12 cellular contexts compared by ENCODE assay signal in genomic region chr6:165774903-165775608, GRCh38.
DNase-seq lines count a peak whose midpoint lies in the region; ATAC-seq, FAIRE-seq and TF ChIP-seq lines count a peak whose summit lies in the region.
"Had no signal": no experiment of that assay in that cellular context is flagged by ENCODE, and none has a peak within 500 bp of the region (broad histone marks: within the 10 kb centered on the region; RNA-seq: fewer than 3 reads in every experiment).

No MANE protein-coding gene starts in this region.

- H3K9me3 Mint-ChIP-seq in CD8-positive, alpha-beta T cell: no peaks in the 10 kb centered on the region
- no peaks in the 10 kb centered on the region for H3K9me3 Mint-ChIP-seq in activated naive CD4-positive, alpha-beta T cell treated with anti-CD3 and anti-CD28 coated beads for 36 hours

- SMC1A ChIA-PET in GM12878 (lab: Charles Lee; ENCODE audit: uncharacterized antibody, unreplicated experiment): no interaction called here

- H3K27me3 ChIP-seq in GM12878 (replicated peaks in 1 of 2; ENCODE audit: control insufficient read depth in 2 of 2, insufficient read depth in 2 of 2, low read length in 1 of 2) (no peaks in the 10 kb centered on the region; a peak in 1 of 4 replicates), HepG2 (ENCODE audit: control insufficient read depth in 1 of 2, insufficient read depth in 2 of 2, low read length in 2 of 2) (peaks cover 0 to 31% of the 10 kb centered on the region in 2 experiments; a peak in 4 of 5 replicates), esophagus squamous epithelium (peaks cover 0 to 8% (median 0%) of the 10 kb centered on the region in 4 donors)
- H3K27me3 ChIP-seq in CD8-positive, alpha-beta T cell (ENCODE audit: insufficient read depth, low read length): peaks cover 3% of the 10 kb centered on the region

- no peaks in the 10 kb centered on the region for H3K4me1 ChIP-seq in GM12878 (ENCODE audit: control insufficient read depth, insufficient read depth, low read length)
- H3K4me1 ChIP-seq in HepG2 (ENCODE audit: insufficient read depth, low read length): no peaks in the 10 kb centered on the region
- H3K4me1 ChIP-seq in esophagus squamous epithelium: no peaks in the 10 kb centered on the region
- no peaks in the 10 kb centered on the region for H3K4me1 ChIP-seq in CD8-positive, alpha-beta T cell (ENCODE audit: insufficient read depth, low read length)
- H3K4me1 ChIP-seq: tibial artery had no signal

- no peak for TF ChIP-seq POLR2A in GM12878 (IDR thresholded peaks at IDR 0.05; ENCODE audit: low read depth, low read length)
- TF ChIP-seq POLR2A in HepG2 (IDR thresholded peaks at IDR 0.05; ENCODE audit: insufficient read depth in 1 of 2, low read depth in 2 of 2, low read length in 2 of 2): no peak
- TF ChIP-seq POLR2A in esophagus squamous epithelium (IDR thresholded peaks at IDR 0.05): no peak

- DNase-seq in COLO668 (lab: John Stamatoyannopoulos, UW; ENCODE audit: unreplicated experiment): peak; percentile 66
- DNase-seq in NCI-H1417 (lab: John Stamatoyannopoulos, UW): peak in 2 of 3 experiments; percentile 62 to 89
- no peak for DNase-seq in GM12878 (ENCODE audit: low read depth, low spot score)
- DNase-seq in HepG2 (ENCODE audit: low spot score): peak; percentile 39
- DNase-seq in esophagus squamous epithelium (lab: John Stamatoyannopoulos, UW): no peak
- DNase-seq in CD8-positive, alpha-beta T cell: no peak
- no peak for DNase-seq in activated naive CD4-positive, alpha-beta T cell treated with anti-CD3 and anti-CD28 coated beads for 36 hours
- DNase-seq in NCI-H2081 treated with DMSO at 0.1 percent for 48 hours (lab: John Stamatoyannopoulos, UW): no peak
- DNase-seq: CD4-positive, CD25-positive, alpha-beta regulatory T cell; NCI-H2227 treated with DMSO at 0.1 percent for 48 hours; tibial artery had no signal

- H3K4me3 Mint-ChIP-seq in CD8-positive, alpha-beta T cell: no peak overlapping the region
- H3K4me3 Mint-ChIP-seq in activated naive CD4-positive, alpha-beta T cell treated with anti-CD3 and anti-CD28 coated beads for 36 hours: no peak overlapping the region
- H3K4me3 Mint-ChIP-seq: activated naive CD8-positive, alpha-beta T cell; CD4-positive, CD25-positive, alpha-beta regulatory T cell had no signal

- no peaks in the 10 kb centered on the region for H3K36me3 Mint-ChIP-seq in CD8-positive, alpha-beta T cell
- no peaks in the 10 kb centered on the region for H3K36me3 Mint-ChIP-seq in activated naive CD4-positive, alpha-beta T cell treated with anti-CD3 and anti-CD28 coated beads for 36 hours (ENCODE audit: low read depth)
- H3K36me3 Mint-ChIP-seq: activated naive CD8-positive, alpha-beta T cell; CD4-positive, CD25-positive, alpha-beta regulatory T cell had no signal

- ATAC-seq in GM12878 (peak; percentile 81), HepG2 (peak; percentile 43; the same call in 2 of the 3 replicates)
- ATAC-seq in CD8-positive, alpha-beta T cell: no peak

- CTCF ChIA-PET in GM12878 (lab: Yijun Ruan, JAX): interaction anchor here (0.6 to 1.8 kb wide), 3 partner anchors 28 to 49 kb away, joined by 3 to 4 read pairs (median 3); no protein-coding TSS in a partner anchor
- CTCF ChIA-PET in HepG2 (lab: Yijun Ruan, JAX; ENCODE audit: low intra/inter-chr PET ratio, low total read pairs): no interaction called here
- CTCF ChIA-PET in CD8-positive, alpha-beta T cell (lab: Charles Lee): no interaction called here
- CTCF ChIA-PET in activated naive CD4-positive, alpha-beta T cell treated with anti-CD3 and anti-CD28 coated beads for 36 hours (lab: Charles Lee): interaction anchor here (0.7 to 1.0 kb wide), 3 partner anchors 45 to 73 kb away, joined by 3 to 4 read pairs (median 3); no protein-coding TSS in a partner anchor

- H3K4me1 Mint-ChIP-seq in CD8-positive, alpha-beta T cell (ENCODE audit: low read depth): peaks cover 3% of the 10 kb centered on the region
- H3K4me1 Mint-ChIP-seq in activated naive CD4-positive, alpha-beta T cell treated with anti-CD3 and anti-CD28 coated beads for 36 hours (ENCODE audit: low read depth): no peaks in the 10 kb centered on the region

- TF ChIP-seq EP300 in GM12878 (IDR thresholded peaks at IDR 0.05; ENCODE audit: borderline replicate concordance in 1 of 2, control insufficient read depth in 1 of 2, low read depth in 2 of 2, low read length in 2 of 2) (no peak), HepG2 (IDR thresholded peaks at IDR 0.05; ENCODE audit: low read depth in 2 of 2, low read length in 2 of 2) (no peak), HepG2 (CRISPR knock-in tag; IDR thresholded peaks at IDR 0.05; ENCODE audit: borderline replicate concordance) (no peak)

- peaks cover 30% of the 10 kb centered on the region for H3K27me3 Mint-ChIP-seq in CD8-positive, alpha-beta T cell (ENCODE audit: low read depth)
- H3K27me3 Mint-ChIP-seq in activated naive CD4-positive, alpha-beta T cell treated with anti-CD3 and anti-CD28 coated beads for 36 hours (ENCODE audit: low read depth): peaks cover 33% of the 10 kb centered on the region

- H3K9ac ChIP-seq in GM12878 (ENCODE audit: control insufficient read depth, insufficient read depth, low read length): no peak overlapping the region
- H3K9ac ChIP-seq in HepG2 (ENCODE audit: insufficient read depth, low read depth, low read length): no peak overlapping the region

- H2AFZ ChIP-seq in GM12878 (ENCODE audit: control insufficient read depth, low read depth, low read length) (no peak overlapping the region), HepG2 (ENCODE audit: low read length) (no peak overlapping the region)

- H3K79me2 ChIP-seq in GM12878 (ENCODE audit: control insufficient read depth, insufficient read depth, low read length): no peaks in the 10 kb centered on the region
- H3K79me2 ChIP-seq in HepG2 (ENCODE audit: insufficient read depth, low read length): no peaks in the 10 kb centered on the region

- H3K4me2 ChIP-seq in GM12878 (ENCODE audit: control insufficient read depth, insufficient read depth): no peak overlapping the region
- no peak overlapping the region for H3K4me2 ChIP-seq in HepG2 (ENCODE audit: low read depth, low read length)

- H3K36me3 ChIP-seq in GM12878 (ENCODE audit: control insufficient read depth in 2 of 2, insufficient read depth in 2 of 2, low read length in 1 of 2) (no peaks in the 10 kb centered on the region), HepG2 (replicated peaks in 1 of 2; ENCODE audit: control insufficient read depth in 1 of 2, insufficient read depth in 2 of 2, low read length in 2 of 2) (no peaks in the 10 kb centered on the region), esophagus squamous epithelium (no peaks in the 10 kb centered on the region)
- no peaks in the 10 kb centered on the region for H3K36me3 ChIP-seq in CD8-positive, alpha-beta T cell (ENCODE audit: insufficient read depth, low read length)
- H3K36me3 ChIP-seq: tibial artery had no signal

- POLR2A ChIA-PET in GM12878 (lab: Charles Lee) (interaction anchor here (0.6 to 0.7 kb wide), 2 partner anchors 102 to 694 kb away, joined by 3 to 4 read pairs; no protein-coding TSS in a partner anchor), HepG2 (lab: Yijun Ruan, JAX) (no interaction called here)
- POLR2A ChIA-PET in CD8-positive, alpha-beta T cell (lab: Charles Lee): no interaction called here

- RAD21 ChIA-PET in GM12878 (lab: Charles Lee; ENCODE audit: unreplicated experiment): interaction anchor here (0.6 to 1.1 kb wide), 2 partner anchors 85 to 335 kb away, joined by 3 read pairs; no protein-coding TSS in a partner anchor

- H3K4me3 ChIP-seq in GM12878: no peak overlapping the region
- no peak overlapping the region for H3K4me3 ChIP-seq in HepG2 (replicated peaks in 1 of 3; ENCODE audit: insufficient read depth in 1 of 3, low read depth in 2 of 3, low read length in 3 of 3)
- no peak overlapping the region for H3K4me3 ChIP-seq in esophagus squamous epithelium
- H3K4me3 ChIP-seq in CD8-positive, alpha-beta T cell (ENCODE audit: low read depth, low read length): no peak overlapping the region
- H3K4me3 ChIP-seq: tibial artery had no signal

- TF ChIP-seq CTCF in GM12878 (IDR thresholded peaks at IDR 0.05 in 2 of 3, conservative IDR thresholded peaks at IDR 0.05 in 1 of 3; ENCODE audit: control insufficient read depth in 2 of 3, extremely low read depth in 1 of 3, insufficient read depth in 1 of 3, low read depth in 3 of 3, low read length in 3 of 3) (no peak), HepG2 (CRISPR knock-in tag; IDR thresholded peaks at IDR 0.05) (no peak), esophagus squamous epithelium (IDR thresholded peaks at IDR 0.05) (no peak)
- no peak for TF ChIP-seq CTCF in CD8-positive, alpha-beta T cell (IDR thresholded peaks at IDR 0.05)

- H3K9me3 ChIP-seq in GM12878 (replicated peaks; ENCODE audit: control insufficient read depth, insufficient read depth, low read length) (no peaks in the 10 kb centered on the region), HepG2 (ENCODE audit: low read length) (no peaks in the 10 kb centered on the region), esophagus squamous epithelium (no peaks in the 10 kb centered on the region)
- H3K9me3 ChIP-seq in CD8-positive, alpha-beta T cell (ENCODE audit: low read length): no peaks in the 10 kb centered on the region
- H3K9me3 ChIP-seq: tibial artery had no signal

- no peaks in the 10 kb centered on the region for H4K20me1 ChIP-seq in GM12878 (ENCODE audit: control insufficient read depth, insufficient read depth)
- no peaks in the 10 kb centered on the region; the same call in 1 of the 2 replicates for H4K20me1 ChIP-seq in HepG2 (ENCODE audit: insufficient read depth, low read length)

- intact Hi-C loops in GM12878 (cut with micrococcal nuclease; ENCODE audit: unreplicated experiment) (no loop called here), HepG2 (cut with micrococcal nuclease; ENCODE audit: unreplicated experiment) (no loop called here), esophagus squamous epithelium (cut with DNase I) (no loop called here)
- intact Hi-C loops in CD8-positive, alpha-beta T cell (cut with DNase I, micrococcal nuclease): no loop called here
- intact Hi-C loops in activated naive CD4-positive, alpha-beta T cell treated with anti-CD3 and anti-CD28 coated beads for 36 hours (cut with micrococcal nuclease): no loop called here

- WGBS in GM12878 (ENCODE audit: insufficient coverage, insufficient replicate concordance, low lambda C conversion rate, missing lambda C conversion rate): 14% methylated on average over 14 of the region's 14 CpGs
- whole genome bisulfite sequencing in HepG2 (ENCODE audit: low lambda C conversion rate): 4% methylated on average over 14 of the region's 14 CpGs
- 22 to 26% methylated on average over 13 to 14 of the region's 14 CpGs for WGBS in esophagus squamous epithelium, 2 donors

- no TSS peak for BruUV-seq in GM12878 (replicated peaks; lab: Mats Ljungman, UMichigan)
- no TSS peak for BruUV-seq in HepG2 (replicated peaks; lab: Mats Ljungman, UMichigan)

- no peak overlapping the region for H3K27ac Mint-ChIP-seq in CD8-positive, alpha-beta T cell
- H3K27ac Mint-ChIP-seq in activated naive CD4-positive, alpha-beta T cell treated with anti-CD3 and anti-CD28 coated beads for 36 hours: no peak overlapping the region
- H3K27ac Mint-ChIP-seq: activated naive CD8-positive, alpha-beta T cell; CD4-positive, CD25-positive, alpha-beta regulatory T cell had no signal

- H3K27ac ChIP-seq in GM12878 (ENCODE audit: control insufficient read depth, insufficient read depth) (no peak overlapping the region), HepG2 (ENCODE audit: extremely low read length, insufficient read depth, low read length) (no peak overlapping the region), esophagus squamous epithelium (peak overlapping the region in 2 of 4 donors; percentile 2 to 29)
- H3K27ac ChIP-seq in CD8-positive, alpha-beta T cell (ENCODE audit: low read depth, low read length): no peak overlapping the region
- H3K27ac ChIP-seq: tibial artery had no signal

- in situ Hi-C loops in GM12878 (cut with MboI) (no loop called here), HepG2 (cut with HindIII; ENCODE audit: extremely low pct_ligation_motif_present, low pct_unique_long_range_greater_than_20kb) (no loop called here)

- FAIRE-seq in GM12878 (lab: Jason Lieb, UNC) (no peak), HepG2 (lab: Jason Lieb, UNC) (no peak)

- TF ChIP-seq RAD21 in GM12878 (IDR thresholded peaks at IDR 0.05; ENCODE audit: insufficient read depth, low read depth, low read length) (no peak), HepG2 (CRISPR knock-in tag; IDR thresholded peaks at IDR 0.05) (no peak)

Comparison
In these comparisons a context has a peak if more than half of its experiments do, and no peak if none do; other contexts are left out.
1. DNase-seq: peak in COLO668 (single experiment), NCI-H1417 (2 of 3) and HepG2 (single experiment); none in GM12878 (single experiment), esophagus squamous epithelium (single experiment), CD8-positive, alpha-beta T cell (0 of 7), activated naive CD4-positive, alpha-beta T cell treated with anti-CD3 and anti-CD28 coated beads for 36 hours (single experiment) and NCI-H2081 treated with DMSO at 0.1 percent for 48 hours (single experiment).
2. CTCF ChIA-PET loops: an anchor here in GM12878 (0.6 to 1.8 kb wide) and activated naive CD4-positive, alpha-beta T cell treated with anti-CD3 and anti-CD28 coated beads for 36 hours (0.7 to 1.0 kb wide); none called in HepG2 and CD8-positive, alpha-beta T cell.